18 cellular contexts compared by ENCODE assay signal in genomic region chr9:21906878-21907277, GRCh38.
DNase-seq lines count a peak whose midpoint lies in the region; ATAC-seq, FAIRE-seq and TF ChIP-seq lines count a peak whose summit lies in the region.
"Had no signal": no experiment of that assay in that cellular context is flagged by ENCODE, and none has a peak within 500 bp of the region (broad histone marks: within the 10 kb centered on the region; RNA-seq: fewer than 3 reads in every experiment).

No MANE protein-coding gene starts in this region.

- no peak overlapping the region for H2AK5ac ChIP-seq in IMR-90 (ENCODE audit: low read depth, low read length)

- peak; percentile 38 for DNase-seq in AG04449 (ENCODE audit: low read depth, low spot score)
- DNase-seq in IMR-90: peak; percentile 89
- peak; percentile 86 for DNase-seq in choroid plexus epithelial cell (ENCODE audit: low read depth)
- peak; percentile 8 for DNase-seq in kidney glomerular epithelial cell (lab: John Stamatoyannopoulos, UW)
- no peak for DNase-seq in tibial nerve (ENCODE audit: low spot score in 2 of 2)
- no peak for DNase-seq in GM13976 (ENCODE audit: low spot score)
- DNase-seq in HTR-8/SVneo (ENCODE audit: insufficient read length, low spot score): no peak
- DNase-seq in OCI-M2 (lab: John Stamatoyannopoulos, UW; ENCODE audit: unreplicated experiment): no peak
- DNase-seq: 8988T; CD8-positive, alpha-beta memory T cell; DMS53; GOT3; KBM-7; NCI-H187; NCI-H2107; NCI-H524; SJCRH30 had no signal

- in situ Hi-C loops in IMR-90 (cut with MboI; ENCODE audit: low sequenced_read_pairs) (no loop called here), GM13976 (cut with MboI; ENCODE audit: low sequenced_read_pairs, unreplicated experiment) (no loop called here)

- intact Hi-C loops in IMR-90 (cut with micrococcal nuclease): no loop called here

- TF ChIP-seq EP300 in tibial nerve (IDR thresholded peaks at IDR 0.05): no peak

- H3K4me2 ChIP-seq in IMR-90 (ENCODE audit: low read depth, low read length): no peak overlapping the region
- H3K4me2 ChIP-seq: BLaER1 treated with 17β-estradiol and CSF1 and Interleukin-3, amounts not matched to agents 10 nM and 100 nM had no signal

- H3K27ac ChIP-seq in IMR-90 (ENCODE audit: insufficient read depth, low read length) (no peak overlapping the region), tibial nerve (no peak overlapping the region)
- H3K27ac ChIP-seq: BLaER1 treated with 17β-estradiol and CSF1 and Interleukin-3, amounts not matched to agents 10 nM and 100 nM; SJCRH30 had no signal

- H3K18ac ChIP-seq in IMR-90 (ENCODE audit: low read depth, low read length): no peak overlapping the region

- no peak overlapping the region for H3K14ac ChIP-seq in IMR-90 (replicated peaks; ENCODE audit: low read depth, low read length)

- H2BK20ac ChIP-seq in IMR-90 (ENCODE audit: low read depth, low read length): no peak overlapping the region

- no TSS peak for BruUV-seq in IMR-90 (replicated peaks; lab: Mats Ljungman, UMichigan)

- no peak overlapping the region for H2AFZ ChIP-seq in IMR-90 (replicated peaks; ENCODE audit: low read length, poor library complexity)

- no peaks in the 10 kb centered on the region for H3K9me1 ChIP-seq in IMR-90 (ENCODE audit: insufficient read depth, low read length)

- H4K8ac ChIP-seq in IMR-90 (ENCODE audit: low read depth in 2 of 2, low read length in 2 of 2): no peak overlapping the region

- dilution Hi-C loops in IMR-90 (cut with HindIII; ENCODE audit: low sequenced_read_pairs, unreplicated experiment): no loop called here

- H3K9me3 ChIP-seq in IMR-90 (ENCODE audit: control insufficient read depth, insufficient read depth, low read length) (peaks cover 2% of the 10 kb centered on the region), tibial nerve (peaks cover 0 to 91% (median 27%) of the 10 kb centered on the region in 4 donors)
- H3K9me3 ChIP-seq: SJCRH30 had no signal

- no peak overlapping the region for H3K4ac ChIP-seq in IMR-90 (ENCODE audit: low read depth, low read length)

- no peak overlapping the region for H3K9ac ChIP-seq in IMR-90 (ENCODE audit: low read depth, low read length)
- H3K9ac ChIP-seq: BLaER1 treated with 17β-estradiol and CSF1 and Interleukin-3, amounts not matched to agents 10 nM and 100 nM had no signal

- CTCF ChIA-PET in AG04449 (lab: Yijun Ruan, JAX) (interaction anchor here (0.8 kb wide), 1 partner anchor 19 kb away, joined by 5 read pairs; no protein-coding TSS in a partner anchor), IMR-90 (lab: Yijun Ruan, JAX) (no interaction called here)

- no peak overlapping the region for H4K5ac ChIP-seq in IMR-90 (ENCODE audit: low read depth, low read length)

- no peak overlapping the region for H4K91ac ChIP-seq in IMR-90 (ENCODE audit: insufficient read depth, low read depth, low read length)

- H3K27me3 ChIP-seq in IMR-90 (ENCODE audit: control insufficient read depth, insufficient read depth, low read length): no peaks in the 10 kb centered on the region
- no peaks in the 10 kb centered on the region for H3K27me3 ChIP-seq in tibial nerve
- H3K27me3 ChIP-seq: BLaER1 treated with 17β-estradiol and CSF1 and Interleukin-3, amounts not matched to agents 10 nM and 100 nM; SJCRH30 had no signal

- H2BK5ac ChIP-seq in IMR-90 (ENCODE audit: low read depth, low read length, poor library complexity, severe bottlenecking): no peak overlapping the region

- no peak overlapping the region for H3K4me3 ChIP-seq in AG04449 (ENCODE audit: low read depth, low read length)
- no peak overlapping the region for H3K4me3 ChIP-seq in IMR-90 (ENCODE audit: insufficient read depth, low read depth, low read length)
- no peak overlapping the region for H3K4me3 ChIP-seq in choroid plexus epithelial cell (ENCODE audit: low read depth, low read length)
- no peak overlapping the region for H3K4me3 ChIP-seq in tibial nerve
- H3K4me3 ChIP-seq: BLaER1 treated with 17β-estradiol and CSF1 and Interleukin-3, amounts not matched to agents 10 nM and 100 nM; SJCRH30 had no signal

- POLR2A ChIA-PET in AG04449 (lab: Yijun Ruan, JAX) (no interaction called here), IMR-90 (lab: Charles Lee; ENCODE audit: unreplicated experiment) (no interaction called here)

- H2AK9ac ChIP-seq in IMR-90 (replicated peaks; ENCODE audit: low read depth, low read length, poor library complexity): no peak overlapping the region

- no peaks in the 10 kb centered on the region for H3K36me3 ChIP-seq in IMR-90 (ENCODE audit: control insufficient read depth, insufficient read depth, low read length)
- peaks cover 0 to 53% (median 0%) of the 10 kb centered on the region in 3 donors for H3K36me3 ChIP-seq in tibial nerve
- H3K36me3 ChIP-seq: SJCRH30 had no signal

- no CpG with 5 or more reads among the region's 3 CpGs for WGBS in IMR-90 (ENCODE audit: extremely low coverage in 2 of 2, insufficient read length in 1 of 2), 2 experiments
- WGBS in tibial nerve, 2 donors: 96 to 99% methylated on average over 3 of the region's 3 CpGs

- no peak overlapping the region for H2BK15ac ChIP-seq in IMR-90 (ENCODE audit: low read depth, low read length)

- no peak for FAIRE-seq in HTR-8/SVneo (lab: Jason Lieb, UNC)

- H3K4me1 ChIP-seq in IMR-90 (ENCODE audit: control insufficient read depth, insufficient read depth, low read length) (peaks cover 1% of the 10 kb centered on the region; the same call in 1 of the 2 replicates), tibial nerve (no peaks in the 10 kb centered on the region)
- H3K4me1 ChIP-seq: SJCRH30 had no signal

- TF ChIP-seq POLR2A in IMR-90 (IDR thresholded peaks at IDR 0.05; ENCODE audit: low read depth, low read length): no peak
- TF ChIP-seq POLR2A in tibial nerve (IDR thresholded peaks at IDR 0.05): no peak

- H3K79me1 ChIP-seq in IMR-90 (ENCODE audit: low read depth in 1 of 2, low read length in 2 of 2): 0 out of 4 replicates have a peak, but pooled peaks cover 0 to 3% of the 10 kb centered on the region in 2 experiments

- no peak for TF ChIP-seq RAD21 in IMR-90 (IDR thresholded peaks at IDR 0.05; ENCODE audit: low read length)

- no peak overlapping the region for H3K23ac ChIP-seq in IMR-90 (ENCODE audit: low read depth, low read length)

- TF ChIP-seq CTCF in AG04449 (IDR thresholded peaks at IDR 0.05; ENCODE audit: insufficient read depth, low read length, missing control alignments) (no peak), IMR-90 (conservative IDR thresholded peaks at IDR 0.05; ENCODE audit: low read depth, low read length) (no peak), choroid plexus epithelial cell (conservative IDR thresholded peaks at IDR 0.05; ENCODE audit: low read depth, low read length) (no peak), tibial nerve (IDR thresholded peaks at IDR 0.05) (no peak), GM13976 (IDR thresholded peaks at IDR 0.05; ENCODE audit: borderline replicate concordance, control extremely low read depth, extremely low read depth, insufficient read depth, missing control alignments) (no peak)

- no peaks in the 10 kb centered on the region for H4K20me1 ChIP-seq in IMR-90 (ENCODE audit: insufficient read depth, low read length)
- H4K20me1 ChIP-seq: BLaER1 treated with 17β-estradiol and CSF1 and Interleukin-3, amounts not matched to agents 10 nM and 100 nM had no signal

- no peak overlapping the region for H2BK120ac ChIP-seq in IMR-90 (ENCODE audit: low read depth, low read length)

- ATAC-seq in IMR-90 (ENCODE audit: low read depth): peak; percentile 76

- H3K56ac ChIP-seq in IMR-90 (ENCODE audit: extremely low read depth, insufficient read depth, low read length): no peak overlapping the region

TF ChIP-seq in IMR-90, 13 proteins besides CTCF, POLR2A, EP300 and RAD21:
- TF ChIP-seq MAZ (IDR thresholded peaks at IDR 0.05; ENCODE audit: borderline replicate concordance, low read depth, low read length) (no peak), FOS (IDR thresholded peaks at IDR 0.05; ENCODE audit: low read depth, low read length) (no peak), RCOR1 (IDR thresholded peaks at IDR 0.05; ENCODE audit: insufficient replicate concordance, low read length) (no peak), CEBPB (IDR thresholded peaks at IDR 0.05; ENCODE audit: low read depth, low read length) (no peak), BHLHE40 (IDR thresholded peaks at IDR 0.05; ENCODE audit: low read depth, low read length) (no peak), ELK1 (IDR thresholded peaks at IDR 0.05; ENCODE audit: borderline replicate concordance, low read depth, low read length) (no peak), CHD1 (IDR thresholded peaks at IDR 0.05; ENCODE audit: low read depth, low read length) (no peak), NFE2L2 (IDR thresholded peaks at IDR 0.05; ENCODE audit: low read depth, low read length) (peak; percentile 61; the same call in 1 of the 2 replicates), MAFK (IDR thresholded peaks at IDR 0.05; ENCODE audit: low read depth, low read length) (peak; percentile 62; the same call in 1 of the 2 replicates), MXI1 (IDR thresholded peaks at IDR 0.05; ENCODE audit: borderline replicate concordance, low read depth, low read length) (no peak)
- TF ChIP-seq, protein P1, sequence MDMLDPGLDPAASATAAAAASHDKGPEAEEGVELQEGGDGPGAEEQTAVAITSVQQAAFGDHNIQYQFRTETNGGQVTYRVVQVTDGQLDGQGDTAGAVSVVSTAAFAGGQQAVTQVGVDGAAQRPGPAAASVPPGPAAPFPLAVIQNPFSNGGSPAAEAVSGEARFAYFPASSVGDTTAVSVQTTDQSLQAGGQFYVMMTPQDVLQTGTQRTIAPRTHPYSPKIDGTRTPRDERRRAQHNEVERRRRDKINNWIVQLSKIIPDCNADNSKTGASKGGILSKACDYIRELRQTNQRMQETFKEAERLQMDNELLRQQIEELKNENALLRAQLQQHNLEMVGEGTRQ (IDR thresholded peaks at IDR 0.05; ENCODE audit: low read depth, low read length): no peak

Comparison
In these comparisons a context has a peak if more than half of its experiments do, and no peak if none do; other contexts are left out.
1. DNase-seq: peak in AG04449 (single experiment), IMR-90 (single experiment), choroid plexus epithelial cell (single experiment) and kidney glomerular epithelial cell (single experiment); none in tibial nerve (0 of 2), GM13976 (single experiment), HTR-8/SVneo (single experiment) and OCI-M2 (single experiment).